Comparison of ENCODE assay signal across 9 cellular contexts in genomic region chr10:113454341-113455061, GRCh38.
DNase-seq lines count a peak whose midpoint lies in the region; ATAC-seq, FAIRE-seq and TF ChIP-seq lines count a peak whose summit lies in the region.
"Had no signal": no experiment of that assay in that cellular context is flagged by ENCODE, and none has a peak within 500 bp of the region (broad histone marks: within the 10 kb centered on the region; RNA-seq: fewer than 3 reads in every experiment).

No MANE protein-coding gene starts in this region.

- CTCF ChIA-PET in HepG2 (lab: Yijun Ruan, JAX; ENCODE audit: low intra/inter-chr PET ratio, low total read pairs), result no interaction called here

- H3K27ac Mint-ChIP-seq in type B pancreatic cell, result peak overlapping the region; percentile 43

- in situ Hi-C loops in HepG2 (cut with HindIII; ENCODE audit: extremely low pct_ligation_motif_present, low pct_unique_long_range_greater_than_20kb), result no loop called here

- no TSS peak for BruUV-seq in HepG2 (replicated peaks; lab: Mats Ljungman, UMichigan)

- ATAC-seq in HepG2 (peak; percentile 80), HG02571 (IDR thresholded peaks at IDR 0.05; ENCODE audit: unreplicated experiment) (no peak), GM21367 (IDR thresholded peaks at IDR 0.05; ENCODE audit: unreplicated experiment) (no peak)

- H3K79me2 ChIP-seq in ACC112 (ENCODE audit: control insufficient read depth, insufficient read depth, low read length, unreplicated experiment) (no peaks in the 10 kb centered on the region), HepG2 (ENCODE audit: insufficient read depth, low read length) (no peaks in the 10 kb centered on the region)

- H3K27ac ChIP-seq in ACC112 (ENCODE audit: low read depth, low read length) (no peak overlapping the region), HepG2 (ENCODE audit: extremely low read length, insufficient read depth, low read length) (no peak overlapping the region)
- H3K27ac ChIP-seq: epithelial cell of prostate had no signal

- H3K27me3 ChIP-seq in ACC112 (ENCODE audit: insufficient read depth, low read length) (peaks cover 64% of the 10 kb centered on the region), HepG2 (ENCODE audit: control insufficient read depth in 1 of 2, insufficient read depth in 2 of 2, low read length in 2 of 2) (peaks cover 0 to 7% of the 10 kb centered on the region in 2 experiments; a peak in 1 of 5 replicates)

- TF ChIP-seq EP300 in HepG2 (IDR thresholded peaks at IDR 0.05; ENCODE audit: low read depth in 2 of 2, low read length in 2 of 2) (no peak), HepG2 (CRISPR knock-in tag; IDR thresholded peaks at IDR 0.05; ENCODE audit: borderline replicate concordance) (no peak)

- no peaks in the 10 kb centered on the region for H4K20me1 ChIP-seq in HepG2 (ENCODE audit: insufficient read depth, low read length)

- TF ChIP-seq POLR2A in HepG2 (IDR thresholded peaks at IDR 0.05; ENCODE audit: insufficient read depth in 1 of 2, low read depth in 2 of 2, low read length in 2 of 2), result no peak

- 12% methylated on average over 11 of the region's 15 CpGs for WGBS in HepG2 (ENCODE audit: low lambda C conversion rate)

- POLR2A ChIA-PET in HepG2 (lab: Yijun Ruan, JAX), result no interaction called here

- intact Hi-C loops in HepG2 (cut with micrococcal nuclease; ENCODE audit: unreplicated experiment), result loop anchor here (5.0 kb wide), 1 partner anchor 1658 kb away; no protein-coding TSS in a partner anchor

- TF ChIP-seq CTCF in HepG2 (CRISPR knock-in tag; IDR thresholded peaks at IDR 0.05) (peak; percentile 74), type B pancreatic cell (conservative IDR thresholded peaks at IDR 0.05) (peak; percentile 84)

- no peak overlapping the region for H3K4me2 ChIP-seq in HepG2 (ENCODE audit: low read depth, low read length)

- peaks cover 47% of the 10 kb centered on the region for H3K27me3 Mint-ChIP-seq in type B pancreatic cell

- no peaks in the 10 kb centered on the region for H3K36me3 ChIP-seq in ACC112 (ENCODE audit: insufficient read depth, low read length)
- H3K36me3 ChIP-seq in HepG2 (replicated peaks in 1 of 2; ENCODE audit: control insufficient read depth in 1 of 2, insufficient read depth in 2 of 2, low read length in 2 of 2), result no peaks in the 10 kb centered on the region

- 0 out of 2 replicates have a peak overlapping the region, but pooled peaks have one; percentile 49 for H3K4me3 ChIP-seq in ACC112 (ENCODE audit: low read depth, low read length)
- no peak overlapping the region for H3K4me3 ChIP-seq in HepG2 (replicated peaks in 1 of 3; ENCODE audit: insufficient read depth in 1 of 3, low read depth in 2 of 3, low read length in 3 of 3)

- H3K9me3 Mint-ChIP-seq in type B pancreatic cell, result peaks cover 8% of the 10 kb centered on the region

- no peak overlapping the region for H3K9ac ChIP-seq in HepG2 (ENCODE audit: insufficient read depth, low read depth, low read length)

- H3K4me1 ChIP-seq in ACC112 (ENCODE audit: control insufficient read depth, insufficient read depth, low read length, unreplicated experiment) (no peaks in the 10 kb centered on the region), HepG2 (ENCODE audit: insufficient read depth, low read length) (peaks cover 6% of the 10 kb centered on the region)

- no peak overlapping the region for H3K4me3 Mint-ChIP-seq in type B pancreatic cell

- peaks cover 8% of the 10 kb centered on the region for H3K4me1 Mint-ChIP-seq in type B pancreatic cell (ENCODE audit: unreplicated experiment)

- TF ChIP-seq RAD21 in HepG2 (CRISPR knock-in tag; IDR thresholded peaks at IDR 0.05), result 0 out of 2 replicates have a peak, but pooled peaks have one; percentile 16

- H3K36me3 Mint-ChIP-seq in type B pancreatic cell, result no peaks in the 10 kb centered on the region

- H2AFZ ChIP-seq in ACC112 (ENCODE audit: low read length, unreplicated experiment), result no peak overlapping the region
- H2AFZ ChIP-seq in HepG2 (ENCODE audit: low read length), result no peak overlapping the region

- no peak for FAIRE-seq in HepG2 (lab: Jason Lieb, UNC)

- DNase-seq in GM03348 (ENCODE audit: low spot score) (peak; percentile 81), NCI-H2227 treated with DMSO at 0.1 percent for 48 hours (lab: John Stamatoyannopoulos, UW) (peak; percentile 8), cerebellar cortex (ENCODE audit: low spot score) (peak; percentile 9), HepG2 (ENCODE audit: low spot score) (peak; percentile 5), type B pancreatic cell (ENCODE audit: extremely low spot score, unreplicated experiment) (no peak)

- no peaks in the 10 kb centered on the region for H3K9me3 ChIP-seq in HepG2 (ENCODE audit: low read length)

TF ChIP-seq in HepG2, 621 proteins besides CTCF, POLR2A, EP300 and RAD21 (continues in another document):
- TF ChIP-seq ONECUT2 (CRISPR knock-in tag; IDR thresholded peaks at IDR 0.05) (no peak), GABPB1 (CRISPR knock-in tag; IDR thresholded peaks at IDR 0.05) (peak; percentile 41; the same call in 1 of the 2 replicates), ATAD3A (CRISPR knock-in tag; IDR thresholded peaks at IDR 0.05) (no peak), RAD51 (IDR thresholded peaks at IDR 0.05; ENCODE audit: borderline replicate concordance) (no peak), ZBTB38 (CRISPR knock-in tag; IDR thresholded peaks at IDR 0.05) (no peak), ZNF7 (CRISPR knock-in tag; IDR thresholded peaks at IDR 0.05) (no peak), RFXAP (CRISPR knock-in tag; IDR thresholded peaks at IDR 0.05; ENCODE audit: borderline replicate concordance) (no peak), ZNF574 (CRISPR knock-in tag; IDR thresholded peaks at IDR 0.05) (0 out of 2 replicates have a peak, but pooled peaks have one; percentile 39)
- TF ChIP-seq, protein P1, sequence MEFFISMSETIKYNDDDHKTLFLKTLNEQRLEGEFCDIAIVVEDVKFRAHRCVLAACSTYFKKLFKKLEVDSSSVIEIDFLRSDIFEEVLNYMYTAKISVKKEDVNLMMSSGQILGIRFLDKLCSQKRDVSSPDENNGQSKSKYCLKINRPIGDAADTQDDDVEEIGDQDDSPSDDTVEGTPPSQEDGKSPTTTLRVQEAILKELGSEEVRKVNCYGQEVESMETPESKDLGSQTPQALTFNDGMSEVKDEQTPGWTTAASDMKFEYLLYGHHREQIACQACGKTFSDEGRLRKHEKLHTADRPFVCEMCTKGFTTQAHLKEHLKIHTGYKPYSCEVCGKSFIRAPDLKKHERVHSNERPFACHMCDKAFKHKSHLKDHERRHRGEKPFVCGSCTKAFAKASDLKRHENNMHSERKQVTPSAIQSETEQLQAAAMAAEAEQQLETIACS (CRISPR knock-in tag; IDR thresholded peaks at IDR 0.05), result peak; percentile 53; the same call in 1 of the 2 replicates
- TF ChIP-seq, protein P2, sequence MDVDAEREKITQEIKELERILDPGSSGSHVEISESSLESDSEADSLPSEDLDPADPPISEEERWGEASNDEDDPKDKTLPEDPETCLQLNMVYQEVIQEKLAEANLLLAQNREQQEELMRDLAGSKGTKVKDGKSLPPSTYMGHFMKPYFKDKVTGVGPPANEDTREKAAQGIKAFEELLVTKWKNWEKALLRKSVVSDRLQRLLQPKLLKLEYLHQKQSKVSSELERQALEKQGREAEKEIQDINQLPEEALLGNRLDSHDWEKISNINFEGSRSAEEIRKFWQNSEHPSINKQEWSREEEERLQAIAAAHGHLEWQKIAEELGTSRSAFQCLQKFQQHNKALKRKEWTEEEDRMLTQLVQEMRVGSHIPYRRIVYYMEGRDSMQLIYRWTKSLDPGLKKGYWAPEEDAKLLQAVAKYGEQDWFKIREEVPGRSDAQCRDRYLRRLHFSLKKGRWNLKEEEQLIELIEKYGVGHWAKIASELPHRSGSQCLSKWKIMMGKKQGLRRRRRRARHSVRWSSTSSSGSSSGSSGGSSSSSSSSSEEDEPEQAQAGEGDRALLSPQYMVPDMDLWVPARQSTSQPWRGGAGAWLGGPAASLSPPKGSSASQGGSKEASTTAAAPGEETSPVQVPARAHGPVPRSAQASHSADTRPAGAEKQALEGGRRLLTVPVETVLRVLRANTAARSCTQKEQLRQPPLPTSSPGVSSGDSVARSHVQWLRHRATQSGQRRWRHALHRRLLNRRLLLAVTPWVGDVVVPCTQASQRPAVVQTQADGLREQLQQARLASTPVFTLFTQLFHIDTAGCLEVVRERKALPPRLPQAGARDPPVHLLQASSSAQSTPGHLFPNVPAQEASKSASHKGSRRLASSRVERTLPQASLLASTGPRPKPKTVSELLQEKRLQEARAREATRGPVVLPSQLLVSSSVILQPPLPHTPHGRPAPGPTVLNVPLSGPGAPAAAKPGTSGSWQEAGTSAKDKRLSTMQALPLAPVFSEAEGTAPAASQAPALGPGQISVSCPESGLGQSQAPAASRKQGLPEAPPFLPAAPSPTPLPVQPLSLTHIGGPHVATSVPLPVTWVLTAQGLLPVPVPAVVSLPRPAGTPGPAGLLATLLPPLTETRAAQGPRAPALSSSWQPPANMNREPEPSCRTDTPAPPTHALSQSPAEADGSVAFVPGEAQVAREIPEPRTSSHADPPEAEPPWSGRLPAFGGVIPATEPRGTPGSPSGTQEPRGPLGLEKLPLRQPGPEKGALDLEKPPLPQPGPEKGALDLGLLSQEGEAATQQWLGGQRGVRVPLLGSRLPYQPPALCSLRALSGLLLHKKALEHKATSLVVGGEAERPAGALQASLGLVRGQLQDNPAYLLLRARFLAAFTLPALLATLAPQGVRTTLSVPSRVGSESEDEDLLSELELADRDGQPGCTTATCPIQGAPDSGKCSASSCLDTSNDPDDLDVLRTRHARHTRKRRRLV (CRISPR knock-in tag; IDR thresholded peaks at IDR 0.05), result no peak
